In the genomic region with DNA sequence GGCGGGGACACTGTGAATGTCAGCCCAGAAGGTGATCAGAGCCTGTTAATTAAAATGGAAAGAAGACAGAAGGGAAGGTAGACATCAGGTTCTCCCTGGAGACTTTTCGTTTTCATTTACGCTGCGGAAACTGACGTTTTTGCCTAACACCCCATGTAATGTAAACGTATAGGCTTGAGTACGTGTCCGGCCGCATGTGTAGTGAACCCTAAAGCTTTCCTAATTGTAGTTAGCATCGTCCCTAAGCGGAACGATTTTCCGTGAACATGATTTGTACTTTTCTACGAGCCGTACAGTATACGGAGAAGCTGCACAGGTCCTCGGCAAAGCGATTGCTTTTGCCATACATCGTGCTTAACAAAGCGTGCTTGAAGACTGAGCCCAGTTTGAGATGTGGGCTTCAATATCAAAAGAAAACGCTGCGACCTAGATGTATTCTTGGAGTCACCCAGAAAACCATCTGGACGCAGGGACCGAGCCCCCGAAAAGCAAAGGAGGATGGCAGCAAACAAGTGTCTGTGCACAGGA, we compare ENCODE assay signal across 1 cellular context.
A peak's percentile ranks its signal among the peaks of the same experiment; 100 is the strongest.
TF ChIP-seq lines count a peak whose summit lies in the region.

No MANE protein-coding gene starts in this region.

TF ChIP-seq in GM12878, 131 proteins besides CTCF, POLR2A, EP300 and RAD21 (continued from another document):
- TF ChIP-seq, protein P1, sequence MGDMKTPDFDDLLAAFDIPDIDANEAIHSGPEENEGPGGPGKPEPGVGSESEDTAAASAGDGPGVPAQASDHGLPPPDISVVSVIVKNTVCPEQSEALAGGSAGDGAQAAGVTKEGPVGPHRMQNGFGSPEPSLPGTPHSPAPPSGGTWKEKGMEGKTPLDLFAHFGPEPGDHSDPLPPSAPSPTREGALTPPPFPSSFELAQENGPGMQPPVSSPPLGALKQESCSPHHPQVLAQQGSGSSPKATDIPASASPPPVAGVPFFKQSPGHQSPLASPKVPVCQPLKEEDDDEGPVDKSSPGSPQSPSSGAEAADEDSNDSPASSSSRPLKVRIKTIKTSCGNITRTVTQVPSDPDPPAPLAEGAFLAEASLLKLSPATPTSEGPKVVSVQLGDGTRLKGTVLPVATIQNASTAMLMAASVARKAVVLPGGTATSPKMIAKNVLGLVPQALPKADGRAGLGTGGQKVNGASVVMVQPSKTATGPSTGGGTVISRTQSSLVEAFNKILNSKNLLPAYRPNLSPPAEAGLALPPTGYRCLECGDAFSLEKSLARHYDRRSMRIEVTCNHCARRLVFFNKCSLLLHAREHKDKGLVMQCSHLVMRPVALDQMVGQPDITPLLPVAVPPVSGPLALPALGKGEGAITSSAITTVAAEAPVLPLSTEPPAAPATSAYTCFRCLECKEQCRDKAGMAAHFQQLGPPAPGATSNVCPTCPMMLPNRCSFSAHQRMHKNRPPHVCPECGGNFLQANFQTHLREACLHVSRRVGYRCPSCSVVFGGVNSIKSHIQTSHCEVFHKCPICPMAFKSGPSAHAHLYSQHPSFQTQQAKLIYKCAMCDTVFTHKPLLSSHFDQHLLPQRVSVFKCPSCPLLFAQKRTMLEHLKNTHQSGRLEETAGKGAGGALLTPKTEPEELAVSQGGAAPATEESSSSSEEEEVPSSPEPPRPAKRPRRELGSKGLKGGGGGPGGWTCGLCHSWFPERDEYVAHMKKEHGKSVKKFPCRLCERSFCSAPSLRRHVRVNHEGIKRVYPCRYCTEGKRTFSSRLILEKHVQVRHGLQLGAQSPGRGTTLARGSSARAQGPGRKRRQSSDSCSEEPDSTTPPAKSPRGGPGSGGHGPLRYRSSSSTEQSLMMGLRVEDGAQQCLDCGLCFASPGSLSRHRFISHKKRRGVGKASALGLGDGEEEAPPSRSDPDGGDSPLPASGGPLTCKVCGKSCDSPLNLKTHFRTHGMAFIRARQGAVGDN (IDR thresholded peaks at IDR 0.05) = no peak
- TF ChIP-seq EED (IDR thresholded peaks at IDR 0.05; ENCODE audit: low read depth) (no peak), YY1 (IDR thresholded peaks at IDR 0.05; ENCODE audit: low read depth, low read length) (no peak), FOXK2 (IDR thresholded peaks at IDR 0.05) (peak; percentile 72), MEF2A (IDR thresholded peaks at IDR 0.05; ENCODE audit: insufficient read depth, low read depth, low read length) (no peak), RELA (IDR thresholded peaks at IDR 0.05; ENCODE audit: borderline replicate concordance, partially characterized antibody) (no peak), ATF7 (IDR thresholded peaks at IDR 0.05; ENCODE audit: low read depth) (peak; percentile 48; the same call in 1 of the 2 replicates), ESRRA (IDR thresholded peaks at IDR 0.05; ENCODE audit: low read length) (no peak), CBX3 (IDR thresholded peaks at IDR 0.05; ENCODE audit: borderline replicate concordance, low read depth) (no peak), WRNIP1 (IDR thresholded peaks at IDR 0.05; ENCODE audit: borderline replicate concordance, low read depth, low read length) (no peak), BHLHE40 (IDR thresholded peaks at IDR 0.05; ENCODE audit: borderline replicate concordance in 1 of 2, low read depth in 2 of 2, low read length in 1 of 2) (peak in 1 of 2 experiments; percentile 4; a peak in 1 of 4 replicates), RUNX3 (IDR thresholded peaks at IDR 0.05; ENCODE audit: low read length) (no peak), POLR2AphosphoS2 (IDR thresholded peaks at IDR 0.05; ENCODE audit: low read depth, low read length) (no peak), CBX5 (IDR thresholded peaks at IDR 0.05; ENCODE audit: low read depth) (no peak)
- TF ChIP-seq, protein P2, sequence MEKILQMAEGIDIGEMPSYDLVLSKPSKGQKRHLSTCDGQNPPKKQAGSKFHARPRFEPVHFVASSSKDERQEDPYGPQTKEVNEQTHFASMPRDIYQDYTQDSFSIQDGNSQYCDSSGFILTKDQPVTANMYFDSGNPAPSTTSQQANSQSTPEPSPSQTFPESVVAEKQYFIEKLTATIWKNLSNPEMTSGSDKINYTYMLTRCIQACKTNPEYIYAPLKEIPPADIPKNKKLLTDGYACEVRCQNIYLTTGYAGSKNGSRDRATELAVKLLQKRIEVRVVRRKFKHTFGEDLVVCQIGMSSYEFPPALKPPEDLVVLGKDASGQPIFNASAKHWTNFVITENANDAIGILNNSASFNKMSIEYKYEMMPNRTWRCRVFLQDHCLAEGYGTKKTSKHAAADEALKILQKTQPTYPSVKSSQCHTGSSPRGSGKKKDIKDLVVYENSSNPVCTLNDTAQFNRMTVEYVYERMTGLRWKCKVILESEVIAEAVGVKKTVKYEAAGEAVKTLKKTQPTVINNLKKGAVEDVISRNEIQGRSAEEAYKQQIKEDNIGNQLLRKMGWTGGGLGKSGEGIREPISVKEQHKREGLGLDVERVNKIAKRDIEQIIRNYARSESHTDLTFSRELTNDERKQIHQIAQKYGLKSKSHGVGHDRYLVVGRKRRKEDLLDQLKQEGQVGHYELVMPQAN (conservative IDR thresholded peaks at IDR 0.05) = peak; percentile 42; the same call in 1 of the 2 replicates
- TF ChIP-seq, protein P3, sequence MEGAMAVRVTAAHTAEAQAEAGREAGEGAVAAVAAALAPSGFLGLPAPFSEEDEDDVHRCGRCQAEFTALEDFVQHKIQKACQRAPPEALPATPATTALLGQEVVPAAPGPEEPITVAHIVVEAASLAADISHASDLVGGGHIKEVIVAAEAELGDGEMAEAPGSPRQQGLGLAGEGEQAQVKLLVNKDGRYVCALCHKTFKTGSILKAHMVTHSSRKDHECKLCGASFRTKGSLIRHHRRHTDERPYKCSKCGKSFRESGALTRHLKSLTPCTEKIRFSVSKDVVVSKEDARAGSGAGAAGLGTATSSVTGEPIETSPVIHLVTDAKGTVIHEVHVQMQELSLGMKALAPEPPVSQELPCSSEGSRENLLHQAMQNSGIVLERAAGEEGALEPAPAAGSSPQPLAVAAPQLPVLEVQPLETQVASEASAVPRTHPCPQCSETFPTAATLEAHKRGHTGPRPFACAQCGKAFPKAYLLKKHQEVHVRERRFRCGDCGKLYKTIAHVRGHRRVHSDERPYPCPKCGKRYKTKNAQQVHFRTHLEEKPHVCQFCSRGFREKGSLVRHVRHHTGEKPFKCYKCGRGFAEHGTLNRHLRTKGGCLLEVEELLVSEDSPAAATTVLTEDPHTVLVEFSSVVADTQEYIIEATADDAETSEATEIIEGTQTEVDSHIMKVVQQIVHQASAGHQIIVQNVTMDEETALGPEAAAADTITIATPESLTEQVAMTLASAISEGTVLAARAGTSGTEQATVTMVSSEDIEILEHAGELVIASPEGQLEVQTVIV (IDR thresholded peaks at IDR 0.05; ENCODE audit: borderline replicate concordance, partially characterized antibody) = no peak
- TF ChIP-seq, protein P4, sequence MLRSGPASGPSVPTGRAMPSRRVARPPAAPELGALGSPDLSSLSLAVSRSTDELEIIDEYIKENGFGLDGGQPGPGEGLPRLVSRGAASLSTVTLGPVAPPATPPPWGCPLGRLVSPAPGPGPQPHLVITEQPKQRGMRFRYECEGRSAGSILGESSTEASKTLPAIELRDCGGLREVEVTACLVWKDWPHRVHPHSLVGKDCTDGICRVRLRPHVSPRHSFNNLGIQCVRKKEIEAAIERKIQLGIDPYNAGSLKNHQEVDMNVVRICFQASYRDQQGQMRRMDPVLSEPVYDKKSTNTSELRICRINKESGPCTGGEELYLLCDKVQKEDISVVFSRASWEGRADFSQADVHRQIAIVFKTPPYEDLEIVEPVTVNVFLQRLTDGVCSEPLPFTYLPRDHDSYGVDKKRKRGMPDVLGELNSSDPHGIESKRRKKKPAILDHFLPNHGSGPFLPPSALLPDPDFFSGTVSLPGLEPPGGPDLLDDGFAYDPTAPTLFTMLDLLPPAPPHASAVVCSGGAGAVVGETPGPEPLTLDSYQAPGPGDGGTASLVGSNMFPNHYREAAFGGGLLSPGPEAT (IDR thresholded peaks at IDR 0.05; ENCODE audit: low read depth) = peak; percentile 34
TF ChIP-seq in GM12878: peak in this region for 7.
